8 cellular contexts compared by ENCODE assay signal in the genomic region with DNA sequence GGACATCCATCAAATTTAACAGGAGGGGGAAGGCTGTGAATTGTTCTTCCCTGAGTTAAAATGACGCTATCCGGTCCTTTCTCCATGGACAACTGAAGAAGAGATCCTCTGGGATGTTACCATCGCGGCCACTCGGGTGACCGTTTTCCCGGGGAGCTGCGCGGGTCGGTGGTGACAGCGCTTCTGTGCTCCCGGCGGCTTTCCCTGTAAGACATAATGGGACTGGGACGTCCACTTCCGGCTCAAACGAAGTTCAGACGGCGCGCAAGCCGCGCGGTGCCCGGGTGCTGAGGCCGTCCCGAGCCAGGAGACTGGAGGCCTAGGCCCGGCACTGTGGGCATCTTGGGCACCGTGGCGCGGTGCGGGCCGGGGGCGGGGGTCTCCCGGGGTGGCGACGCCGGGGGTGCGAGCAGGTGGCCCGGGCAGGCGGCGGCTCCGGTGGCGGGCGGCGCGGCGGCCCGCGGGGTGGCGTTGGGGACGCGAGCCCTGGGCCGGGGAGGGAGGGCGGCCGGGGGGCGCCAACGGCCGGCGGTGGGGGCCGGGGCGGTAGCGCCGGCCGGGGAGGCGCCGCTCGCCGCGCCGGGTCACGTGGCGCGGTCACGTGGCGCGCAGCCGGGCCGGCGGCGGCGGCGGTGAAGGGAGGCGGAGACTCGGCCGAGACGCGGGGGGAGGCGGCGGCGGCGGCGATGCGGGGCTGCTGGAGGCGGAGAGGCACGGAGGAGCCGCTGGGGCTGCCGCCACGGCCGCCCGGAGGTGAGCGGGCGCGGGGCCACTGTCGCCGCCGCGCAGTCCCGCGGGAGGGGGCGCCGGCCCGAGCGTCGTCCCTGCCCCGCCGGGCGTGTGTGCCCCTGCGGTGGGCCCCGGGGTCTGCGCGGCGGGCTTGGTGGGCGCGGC.
DNase-seq lines count a peak whose midpoint lies in the region; ATAC-seq and TF ChIP-seq lines count a peak whose summit lies in the region.

No MANE protein-coding gene starts in this region.

- no peak for TF ChIP-seq CTCF in DND-41 (IDR thresholded peaks at IDR 0.05; ENCODE audit: borderline replicate concordance, extremely low read depth, low read length, poor library complexity, severe bottlenecking)

- H4K8ac ChIP-seq in trophoblast cell (ENCODE audit: low read depth, low read length): peak overlapping the region; percentile 99

- no peak overlapping the region for H2AK5ac ChIP-seq in trophoblast cell (ENCODE audit: low read length)

- peaks cover 35% of the 10 kb centered on the region for H3K4me1 Mint-ChIP-seq in activated naive CD8-positive, alpha-beta T cell treated with anti-CD3 and anti-CD28 coated beads for 36 hours

- H2BK120ac ChIP-seq in trophoblast cell (ENCODE audit: insufficient read depth, low read length, poor library complexity): peak overlapping the region; percentile 96

- H2AFZ ChIP-seq in DND-41 (ENCODE audit: low read depth, low read length) (peak overlapping the region; percentile 81), trophoblast cell (ENCODE audit: insufficient read depth, low read length, poor library complexity) (peak overlapping the region; percentile 95)

- peaks cover 20% of the 10 kb centered on the region; the same call in 1 of the 2 replicates for H4K20me1 ChIP-seq in DND-41 (ENCODE audit: insufficient read depth, low read length)

- no peaks in the 10 kb centered on the region for H3K27me3 Mint-ChIP-seq in activated naive CD8-positive, alpha-beta T cell treated with anti-CD3 and anti-CD28 coated beads for 36 hours

- no peaks in the 10 kb centered on the region for H3K27me3 ChIP-seq in DND-41 (ENCODE audit: insufficient read depth, low read length, poor library complexity)
- no peaks in the 10 kb centered on the region for H3K27me3 ChIP-seq in trophoblast cell (ENCODE audit: insufficient read depth, low read length)

- WGBS in trophoblast cell (ENCODE audit: extremely low coverage, insufficient coverage, insufficient read length): no CpG with 5 or more reads among the region's 123 CpGs
- under 1% methylated on average over 122 of the region's 123 CpGs for WGBS in urinary bladder

- H3K4me3 ChIP-seq in DND-41 (ENCODE audit: low read depth in 1 of 2, low read length in 2 of 2) (peak overlapping the region; percentile 65 to 83; a peak in 3 of 4 replicates), trophoblast cell (ENCODE audit: low read depth, low read length) (peak overlapping the region; percentile 90), urinary bladder (ENCODE audit: low read depth, low read length) (peak overlapping the region; percentile 100)

- peak overlapping the region; percentile 94 for H2BK5ac ChIP-seq in trophoblast cell (ENCODE audit: low read depth, low read length, poor library complexity)

- H3K9ac ChIP-seq in DND-41 (ENCODE audit: low read depth, low read length) (peak overlapping the region; percentile 77), trophoblast cell (ENCODE audit: low read length) (peak overlapping the region; percentile 78)

- ATAC-seq in DND-41 (ENCODE audit: insufficient read depth, low read depth) (peak; percentile 67), GM21717 (IDR thresholded peaks at IDR 0.05; ENCODE audit: unreplicated experiment) (peak; percentile 70)

- H3K14ac ChIP-seq in trophoblast cell (ENCODE audit: low read length): peak overlapping the region; percentile 98

- H3K23ac ChIP-seq in trophoblast cell (ENCODE audit: low read length): no peak overlapping the region

- in situ Hi-C loops in KBM-7 (cut with MboI; ENCODE audit: low pct_unique_long_range_greater_than_20kb, low sequenced_read_pairs): no loop called here

- H3K4me1 ChIP-seq in DND-41 (ENCODE audit: insufficient read depth, low read length): peaks cover 30% of the 10 kb centered on the region
- H3K4me1 ChIP-seq in trophoblast cell (ENCODE audit: control insufficient read depth in 1 of 2, insufficient read depth in 2 of 2, low read length in 2 of 2): peaks cover 3 to 6% of the 10 kb centered on the region in 2 experiments
- no peaks in the 10 kb centered on the region for H3K4me1 ChIP-seq in urinary bladder (ENCODE audit: insufficient read depth)

- H3K79me1 ChIP-seq in trophoblast cell (ENCODE audit: low read length): peaks cover 12% of the 10 kb centered on the region

- H3K36me3 Mint-ChIP-seq in activated naive CD8-positive, alpha-beta T cell treated with anti-CD3 and anti-CD28 coated beads for 36 hours: no peaks in the 10 kb centered on the region

- H3K79me2 ChIP-seq in DND-41 (ENCODE audit: insufficient read depth, low read length): peaks cover 42% of the 10 kb centered on the region
- H3K79me2 ChIP-seq in trophoblast cell (ENCODE audit: control insufficient read depth, insufficient read depth, low read length, poor library complexity): peaks cover 13% of the 10 kb centered on the region

- peak overlapping the region; percentile 49 for H3K4ac ChIP-seq in trophoblast cell (ENCODE audit: low read depth, low read length)

- H4K12ac ChIP-seq in trophoblast cell (ENCODE audit: low read depth, low read length): peak overlapping the region; percentile 95

- peak overlapping the region; percentile 84 for H3K27ac Mint-ChIP-seq in activated naive CD8-positive, alpha-beta T cell treated with anti-CD3 and anti-CD28 coated beads for 36 hours

- H3K18ac ChIP-seq in trophoblast cell (ENCODE audit: low read length): peak overlapping the region; percentile 96

- no peaks in the 10 kb centered on the region for H3K9me3 Mint-ChIP-seq in activated naive CD8-positive, alpha-beta T cell treated with anti-CD3 and anti-CD28 coated beads for 36 hours

- intact Hi-C loops in cardiac septum (cut with DNase I): loop anchor here (5.0 kb wide), 1 partner anchor 176 kb away; no protein-coding TSS in a partner anchor

- peak; percentile 68 for DNase-seq in DND-41
- peak; percentile 50 for DNase-seq in KBM-7
- DNase-seq in SKM-1 (lab: John Stamatoyannopoulos, UW; ENCODE audit: unreplicated experiment): peak; percentile 47
- peak; percentile 82 for DNase-seq in activated naive CD8-positive, alpha-beta T cell treated with anti-CD3 and anti-CD28 coated beads for 36 hours
- peak; percentile 81 for DNase-seq in cardiac septum (ENCODE audit: low spot score)
- DNase-seq in trophoblast cell: peak; percentile 58 to 83

- H3K4me2 ChIP-seq in DND-41 (ENCODE audit: insufficient read depth, low read length) (peak overlapping the region; percentile 89), trophoblast cell (ENCODE audit: low read length) (peak overlapping the region; percentile 98)

- H2BK12ac ChIP-seq in trophoblast cell (ENCODE audit: low read length): peak overlapping the region; percentile 88

- no peaks in the 10 kb centered on the region for H3K9me3 ChIP-seq in DND-41 (ENCODE audit: insufficient read depth, low read length, severe bottlenecking)
- no peaks in the 10 kb centered on the region for H3K9me3 ChIP-seq in trophoblast cell (ENCODE audit: insufficient read depth, low read depth, low read length)

- H3K27ac ChIP-seq in DND-41 (ENCODE audit: low read length) (peak overlapping the region; percentile 79), trophoblast cell (ENCODE audit: low read depth, low read length) (peak overlapping the region; percentile 95), urinary bladder (ENCODE audit: low read depth) (peak overlapping the region; percentile 80)

- H3K36me3 ChIP-seq in DND-41 (ENCODE audit: insufficient read depth, low read length): no peaks in the 10 kb centered on the region
- no peaks in the 10 kb centered on the region for H3K36me3 ChIP-seq in trophoblast cell (ENCODE audit: control insufficient read depth in 1 of 2, insufficient read depth in 2 of 2, low read length in 2 of 2)
- H3K36me3 ChIP-seq in urinary bladder (ENCODE audit: insufficient read depth): no peaks in the 10 kb centered on the region

- H4K91ac ChIP-seq in trophoblast cell (ENCODE audit: low read depth, low read length): peak overlapping the region; percentile 99

- H3K4me3 Mint-ChIP-seq in activated naive CD8-positive, alpha-beta T cell treated with anti-CD3 and anti-CD28 coated beads for 36 hours: peak overlapping the region; percentile 95

Comparison
In these comparisons a context has a peak if more than half of its experiments do, and no peak if none do; other contexts are left out.
1. Peak in every context shown above with its lines: DNase-seq, ATAC-seq, H3K4me3 ChIP-seq and H3K27ac ChIP-seq.